Comparison of ENCODE assay signal across 18 cellular contexts in genomic region chr2:108625186-108625827, GRCh38.
DNase-seq lines count a peak whose midpoint lies in the region; ATAC-seq, FAIRE-seq and TF ChIP-seq lines count a peak whose summit lies in the region.
"Had no signal": no experiment of that assay in that cellular context is flagged by ENCODE, and none has a peak within 500 bp of the region (broad histone marks: within the 10 kb centered on the region; RNA-seq: fewer than 3 reads in every experiment).

No MANE protein-coding gene starts in this region.

- H3K9me3 ChIP-seq in spleen (no peaks in the 10 kb centered on the region), aorta (ENCODE audit: control insufficient read depth, low read length) (no peaks in the 10 kb centered on the region)
- H3K9me3 ChIP-seq: BLaER1, esophagus muscularis mucosa, left lung, pancreas, thoracic aorta had no signal

- intact Hi-C loops in spleen (cut with DNase I; ENCODE audit: low total_unique reads) (loop anchor here (10.0 kb wide), 1 partner anchor 181 kb away; the partner anchor contains the start of gene GCC2), aorta (cut with DNase I) (no loop called here)

- H3K27me3 ChIP-seq in spleen (replicated peaks in 1 of 7) (no peaks in the 10 kb centered on the region), aorta (ENCODE audit: control insufficient read depth in 1 of 2, insufficient read depth in 2 of 2, low read length in 1 of 2) (no peaks in the 10 kb centered on the region)
- H3K27me3 ChIP-seq: BLaER1, esophagus muscularis mucosa, left lung, pancreas had no signal

- H3K36me3 ChIP-seq in spleen (no peaks in the 10 kb centered on the region), aorta (ENCODE audit: control insufficient read depth in 1 of 2, insufficient read depth in 2 of 2, low read length in 1 of 2) (no peaks in the 10 kb centered on the region)
- H3K36me3 ChIP-seq: BLaER1, esophagus muscularis mucosa, left lung, pancreas, thoracic aorta had no signal

- peak overlapping the region; percentile 43 for H3K4me3 Mint-ChIP-seq in T-helper 2 cell treated with Interferon-gamma antibody and Interleukin-4, amounts not matched to agents 5 μg/mL and 100 μg/mL, for 36 hours
- peak overlapping the region; percentile 43 for H3K4me3 Mint-ChIP-seq in central memory CD8-positive, alpha-beta T cell
- H3K4me3 Mint-ChIP-seq: activated B cell treated with CpG ODN at 0.5 μM for 24 hours; activated naive CD8-positive, alpha-beta T cell treated with anti-CD3 and anti-CD28 coated beads, Interleukin-2, amount 10 ng/mL, durations not matched to agents 7 days and 5 days had no signal

- H3K27ac ChIP-seq in spleen (peak overlapping the region in 5 of 8 donors; percentile 9 to 80 (median 27)), aorta (ENCODE audit: low read depth in 1 of 2, low read length in 2 of 2) (no peak overlapping the region)
- H3K27ac ChIP-seq: BLaER1, esophagus muscularis mucosa, GM23248, pancreas, thoracic aorta had no signal

- TF ChIP-seq CTCF in NB4 (IDR thresholded peaks at IDR 0.05; ENCODE audit: low read depth, low read length) (no peak), spleen (IDR thresholded peaks at IDR 0.05 in 8 of 11, conservative IDR thresholded peaks at IDR 0.05 in 3 of 11) (no peak)

- 59 to 82% (median 67%) methylated on average over 5 of the region's 5 CpGs for WGBS in spleen, 5 donors
- WGBS in aorta, 2 donors: 91% methylated on average over 5 of the region's 5 CpGs

- no peaks in the 10 kb centered on the region for H3K9me3 Mint-ChIP-seq in T-helper 2 cell treated with Interferon-gamma antibody and Interleukin-4, amounts not matched to agents 5 μg/mL and 100 μg/mL, for 36 hours
- H3K9me3 Mint-ChIP-seq in central memory CD8-positive, alpha-beta T cell: no peaks in the 10 kb centered on the region
- H3K9me3 Mint-ChIP-seq: activated B cell treated with CpG ODN at 0.5 μM for 24 hours; activated naive CD8-positive, alpha-beta T cell treated with anti-CD3 and anti-CD28 coated beads, Interleukin-2, amount 10 ng/mL, durations not matched to agents 7 days and 5 days had no signal

- peaks cover 68% of the 10 kb centered on the region for H3K4me1 Mint-ChIP-seq in T-helper 2 cell treated with Interferon-gamma antibody and Interleukin-4, amounts not matched to agents 5 μg/mL and 100 μg/mL, for 36 hours (ENCODE audit: low read depth)
- H3K4me1 Mint-ChIP-seq in central memory CD8-positive, alpha-beta T cell: peaks cover 61% of the 10 kb centered on the region

- DNase-seq in T-helper 2 cell treated with Interferon-gamma antibody and Interleukin-4, amounts not matched to agents 5 μg/mL and 100 μg/mL, for 36 hours (ENCODE audit: low spot score): no peak
- no peak for DNase-seq in T-helper 2 cell
- DNase-seq in NB4 (ENCODE audit: low read depth): peak; percentile 53
- no peak for DNase-seq in central memory CD8-positive, alpha-beta T cell (ENCODE audit: low spot score in 2 of 2)
- DNase-seq in spleen: no peak
- no peak for DNase-seq in HTR-8/SVneo (ENCODE audit: insufficient read length, low spot score)
- DNase-seq in aorta: no peak
- no peak for DNase-seq in SKM-1 (lab: John Stamatoyannopoulos, UW; ENCODE audit: unreplicated experiment)
- DNase-seq: activated B cell treated with CpG ODN at 0.5 μM for 24 hours; activated naive CD8-positive, alpha-beta T cell treated with anti-CD3 and anti-CD28 coated beads, Interleukin-2, amount 10 ng/mL, durations not matched to agents 7 days and 5 days; GM23248; left lung; pancreas; stimulated activated CD4-positive, alpha-beta T cell treated with anti-CD3 and anti-CD28 coated beads, Interleukin-4, amount 100 ng/mL, for 24 hours had no signal

- H3K4me3 ChIP-seq in NB4 (ENCODE audit: low read depth, low read length) (no peak overlapping the region), spleen (no peak overlapping the region), aorta (ENCODE audit: low read length in 2 of 2) (no peak overlapping the region)
- H3K4me3 ChIP-seq: BLaER1, esophagus muscularis mucosa, GM23248, left lung, pancreas, thoracic aorta had no signal

- H3K4me1 ChIP-seq in spleen (peaks cover 19 to 100% (median 42%) of the 10 kb centered on the region in 6 donors), aorta (ENCODE audit: control insufficient read depth in 1 of 2, insufficient read depth in 2 of 2, low read length in 2 of 2) (peaks cover 2% of the 10 kb centered on the region in 2 donors)

- peak overlapping the region; percentile 60 for H3K27ac Mint-ChIP-seq in T-helper 2 cell treated with Interferon-gamma antibody and Interleukin-4, amounts not matched to agents 5 μg/mL and 100 μg/mL, for 36 hours
- peak overlapping the region; percentile 51 for H3K27ac Mint-ChIP-seq in central memory CD8-positive, alpha-beta T cell (ENCODE audit: low read depth)
- H3K27ac Mint-ChIP-seq: activated B cell treated with CpG ODN at 0.5 μM for 24 hours; activated naive CD8-positive, alpha-beta T cell treated with anti-CD3 and anti-CD28 coated beads, Interleukin-2, amount 10 ng/mL, durations not matched to agents 7 days and 5 days had no signal

- H3K36me3 Mint-ChIP-seq in T-helper 2 cell treated with Interferon-gamma antibody and Interleukin-4, amounts not matched to agents 5 μg/mL and 100 μg/mL, for 36 hours (ENCODE audit: low read depth): peaks cover 17% of the 10 kb centered on the region
- no peaks in the 10 kb centered on the region for H3K36me3 Mint-ChIP-seq in central memory CD8-positive, alpha-beta T cell (ENCODE audit: insufficient read depth)

- ATAC-seq in central memory CD8-positive, alpha-beta T cell (replicated peaks; ENCODE audit: extremely low read depth, poor library complexity, severe bottlenecking): no peak
- no peak for ATAC-seq in aorta (ENCODE audit: low FRiP score)
- ATAC-seq: left lung, pancreas had no signal

- TF ChIP-seq POLR2A in NB4 (IDR thresholded peaks at IDR 0.05; ENCODE audit: extremely low read depth, insufficient read length) (no peak), spleen (IDR thresholded peaks at IDR 0.05) (no peak)

- H3K27me3 Mint-ChIP-seq in T-helper 2 cell treated with Interferon-gamma antibody and Interleukin-4, amounts not matched to agents 5 μg/mL and 100 μg/mL, for 36 hours (ENCODE audit: low read depth): no peaks in the 10 kb centered on the region
- H3K27me3 Mint-ChIP-seq in central memory CD8-positive, alpha-beta T cell: no peaks in the 10 kb centered on the region
- H3K27me3 Mint-ChIP-seq: activated B cell treated with CpG ODN at 0.5 μM for 24 hours; activated naive CD8-positive, alpha-beta T cell treated with anti-CD3 and anti-CD28 coated beads, Interleukin-2, amount 10 ng/mL, durations not matched to agents 7 days and 5 days had no signal

- no peak for FAIRE-seq in HTR-8/SVneo (lab: Jason Lieb, UNC)
- FAIRE-seq: A204.1, pancreas had no signal

Comparison
In these comparisons a context has a peak if more than half of its experiments do, and no peak if none do; other contexts are left out.
1. H3K27ac ChIP-seq: peak in spleen (5 of 8); none in aorta (0 of 2).